17 cellular contexts compared by ENCODE assay signal in genomic region chr4:36086387-36086786, GRCh38.
"Had no signal": no experiment of that assay in that cellular context is flagged by ENCODE, and none has a peak within 500 bp of the region (broad histone marks: within the 10 kb centered on the region; RNA-seq: fewer than 3 reads in every experiment).

No MANE protein-coding gene starts in this region.

- H3K9me3 Mint-ChIP-seq: activated CD4-positive, alpha-beta T cell treated with anti-CD3 and anti-CD28 coated beads, Interleukin-2, amount 10 ng/mL, durations not matched to agents 7 days and 5 days; activated naive CD8-positive, alpha-beta T cell treated with anti-CD3 and anti-CD28 coated beads, Interleukin-2, amount 10 ng/mL, durations not matched to agents 7 days and 5 days; naive B cell; neural progenitor cell; stimulated activated memory B cell treated with anti-CD40 and anti-IgM and Interleukin-4, amounts not matched to agents 10 μg/mL and 1 μg/mL and 100 μg/mL, for 72 hours had no signal

- ATAC-seq: left lung; right lobe of liver; stimulated activated memory B cell treated with anti-CD40 and anti-IgM and Interleukin-4, amounts not matched to agents 10 μg/mL and 1 μg/mL and 100 μg/mL, for 72 hours had no signal

- H3K27me3 Mint-ChIP-seq: activated CD4-positive, alpha-beta T cell treated with anti-CD3 and anti-CD28 coated beads, Interleukin-2, amount 10 ng/mL, durations not matched to agents 7 days and 5 days; activated naive CD8-positive, alpha-beta T cell treated with anti-CD3 and anti-CD28 coated beads, Interleukin-2, amount 10 ng/mL, durations not matched to agents 7 days and 5 days; naive B cell; stimulated activated memory B cell treated with anti-CD40 and anti-IgM and Interleukin-4, amounts not matched to agents 10 μg/mL and 1 μg/mL and 100 μg/mL, for 72 hours had no signal

- H3K4me3 Mint-ChIP-seq: activated CD4-positive, alpha-beta T cell treated with anti-CD3 and anti-CD28 coated beads, Interleukin-2, amount 10 ng/mL, durations not matched to agents 7 days and 5 days; activated naive CD8-positive, alpha-beta T cell treated with anti-CD3 and anti-CD28 coated beads, Interleukin-2, amount 10 ng/mL, durations not matched to agents 7 days and 5 days; naive B cell; neural progenitor cell; stimulated activated memory B cell treated with anti-CD40 and anti-IgM and Interleukin-4, amounts not matched to agents 10 μg/mL and 1 μg/mL and 100 μg/mL, for 72 hours had no signal

- H3K36me3 Mint-ChIP-seq: neural progenitor cell had no signal

- H3K4me1 Mint-ChIP-seq: activated naive CD8-positive, alpha-beta T cell treated with anti-CD3 and anti-CD28 coated beads, Interleukin-2, amount 10 ng/mL, durations not matched to agents 7 days and 5 days; naive B cell; stimulated activated memory B cell treated with anti-CD40 and anti-IgM and Interleukin-4, amounts not matched to agents 10 μg/mL and 1 μg/mL and 100 μg/mL, for 72 hours had no signal

- H3K27ac Mint-ChIP-seq: activated CD4-positive, alpha-beta T cell treated with anti-CD3 and anti-CD28 coated beads, Interleukin-2, amount 10 ng/mL, durations not matched to agents 7 days and 5 days; activated naive CD8-positive, alpha-beta T cell treated with anti-CD3 and anti-CD28 coated beads, Interleukin-2, amount 10 ng/mL, durations not matched to agents 7 days and 5 days; naive B cell; neural progenitor cell; stimulated activated memory B cell treated with anti-CD40 and anti-IgM and Interleukin-4, amounts not matched to agents 10 μg/mL and 1 μg/mL and 100 μg/mL, for 72 hours had no signal

- DNase-seq: activated CD4-positive, alpha-beta T cell treated with anti-CD3 and anti-CD28 coated beads, Interleukin-2, amount 10 ng/mL, durations not matched to agents 7 days and 5 days; activated CD4-positive, CD25-positive, alpha-beta regulatory T cell; activated naive CD8-positive, alpha-beta T cell treated with anti-CD3 and anti-CD28 coated beads, Interleukin-2, amount 10 ng/mL, durations not matched to agents 7 days and 5 days; amygdala; cortex of kidney; foreskin fibroblast; left lung; naive B cell; posterior cingulate gyrus; right lobe of liver; stimulated activated CD4-positive, alpha-beta T cell treated with anti-CD3 and anti-CD28 coated beads, Interleukin-2, amount 100 ng/mL, for 24 hours; T-helper 1 cell; testis; trophoblast cell; uterus had no signal
